27 cellular contexts compared by ENCODE assay signal in genomic region chr18:22538463-22538862, GRCh38.
DNase-seq lines count a peak whose midpoint lies in the region; ATAC-seq and TF ChIP-seq lines count a peak whose summit lies in the region.
"Had no signal": no experiment of that assay in that cellular context is flagged by ENCODE, and none has a peak within 500 bp of the region (broad histone marks: within the 10 kb centered on the region; RNA-seq: fewer than 3 reads in every experiment).

No MANE protein-coding gene starts in this region.

- no peaks in the 10 kb centered on the region for H3K79me2 ChIP-seq in GM23338 (replicated peaks; ENCODE audit: insufficient read depth)

- TF ChIP-seq CTCF in GM23338 (conservative IDR thresholded peaks at IDR 0.05; ENCODE audit: low read depth in 2 of 2) (no peak), Caco-2 (IDR thresholded peaks at IDR 0.05; ENCODE audit: insufficient read depth in 1 of 2, low read depth in 1 of 2, low read length in 1 of 2, severe bottlenecking in 1 of 2, unreplicated experiment in 1 of 2) (no peak), type B pancreatic cell (conservative IDR thresholded peaks at IDR 0.05) (no peak), GM10248 (IDR thresholded peaks at IDR 0.05; ENCODE audit: control extremely low read depth, extremely low read depth, low read depth, missing control alignments) (no peak)

- H3K9me2 ChIP-seq in GM23338 (ENCODE audit: insufficient read depth): peaks cover 5% of the 10 kb centered on the region; the same call in 1 of the 2 replicates

- H3K9me3 ChIP-seq in Caco-2: no peaks in the 10 kb centered on the region
- H3K9me3 ChIP-seq: HAP-1 had no signal

- H3K36me3 Mint-ChIP-seq in GM23338 (ENCODE audit: low read depth) (no peaks in the 10 kb centered on the region), Caco-2 (ENCODE audit: insufficient read depth, unreplicated experiment) (no peaks in the 10 kb centered on the region), type B pancreatic cell (no peaks in the 10 kb centered on the region)
- H3K36me3 Mint-ChIP-seq: CD4-positive, CD25-positive, alpha-beta regulatory T cell; IgD-negative memory B cell; neural progenitor cell; WTC11 had no signal

- peaks cover 3% of the 10 kb centered on the region; the same call in 2 of the 3 replicates for H3K9me3 Mint-ChIP-seq in GM23338
- H3K9me3 Mint-ChIP-seq in Caco-2 (ENCODE audit: unreplicated experiment): no peaks in the 10 kb centered on the region
- H3K9me3 Mint-ChIP-seq in type B pancreatic cell: peaks cover 9% of the 10 kb centered on the region

- H3K36me3 ChIP-seq in GM23338 (ENCODE audit: insufficient read depth) (no peaks in the 10 kb centered on the region), Caco-2 (ENCODE audit: control insufficient read depth, insufficient read depth, low read length) (no peaks in the 10 kb centered on the region)
- H3K36me3 ChIP-seq: HAP-1, neural progenitor cell had no signal

- H3K4me3 Mint-ChIP-seq in GM23338 (no peak overlapping the region), Caco-2 (ENCODE audit: unreplicated experiment) (no peak overlapping the region), type B pancreatic cell (no peak overlapping the region)
- H3K4me3 Mint-ChIP-seq: activated T-cell treated with anti-CD3 and anti-CD28 coated beads, Interleukin-2, amount 50 U/mL, for 72 hours; CD4-positive, CD25-positive, alpha-beta regulatory T cell; IgD-negative memory B cell; neural progenitor cell; WTC11 had no signal

- no peak overlapping the region for H3K27ac Mint-ChIP-seq in GM23338
- H3K27ac Mint-ChIP-seq in Caco-2 (ENCODE audit: unreplicated experiment): no peak overlapping the region
- H3K27ac Mint-ChIP-seq in type B pancreatic cell: no peak overlapping the region
- H3K27ac Mint-ChIP-seq: activated T-cell treated with anti-CD3 and anti-CD28 coated beads, Interleukin-2, amount 50 U/mL, for 72 hours; CD4-positive, CD25-positive, alpha-beta regulatory T cell; IgD-negative memory B cell; neural progenitor cell; WTC11 had no signal

- no peaks in the 10 kb centered on the region for H3F3A ChIP-seq in GM23338 (replicated peaks; ENCODE audit: low read depth)

- H3K4me1 ChIP-seq in GM23338 (ENCODE audit: insufficient read depth) (no peaks in the 10 kb centered on the region), Caco-2 (no peaks in the 10 kb centered on the region)
- H3K4me1 ChIP-seq: HAP-1 had no signal

- H3K4me1 Mint-ChIP-seq in GM23338 (no peaks in the 10 kb centered on the region; the same call in 2 of the 3 replicates), Caco-2 (ENCODE audit: low read depth, unreplicated experiment) (no peaks in the 10 kb centered on the region), type B pancreatic cell (ENCODE audit: unreplicated experiment) (no peaks in the 10 kb centered on the region)
- H3K4me1 Mint-ChIP-seq: CD4-positive, CD25-positive, alpha-beta regulatory T cell; IgD-negative memory B cell; WTC11 had no signal

- CTCF ChIA-PET in Caco-2 (lab: Charles Lee) (no interaction called here), GM10248 (lab: Yijun Ruan, JAX) (no interaction called here)

- H3K27me3 ChIP-seq in GM23338 (ENCODE audit: insufficient read depth): no peaks in the 10 kb centered on the region
- no peaks in the 10 kb centered on the region for H3K27me3 ChIP-seq in Caco-2 (replicated peaks; ENCODE audit: control insufficient read depth, insufficient read depth, low read length)
- H3K27me3 ChIP-seq: neural progenitor cell had no signal

- H3K4me2 ChIP-seq in GM23338: no peak overlapping the region
- H3K4me2 ChIP-seq: neural progenitor cell had no signal

- H3K4me3 ChIP-seq in GM23338 (no peak overlapping the region), Caco-2 (ENCODE audit: low read depth, low read length) (no peak overlapping the region)
- H3K4me3 ChIP-seq: HAP-1, neural progenitor cell had no signal

- no peaks in the 10 kb centered on the region for H4K20me1 ChIP-seq in GM23338 (replicated peaks; ENCODE audit: insufficient read depth)

- ATAC-seq in GM23338 (no peak), Right ventricle myocardium superior (ENCODE audit: poor library complexity) (peak; percentile 67), sciatic nerve (peak; percentile 95), GM18867 (IDR thresholded peaks at IDR 0.05; ENCODE audit: unreplicated experiment) (no peak)
- ATAC-seq: activated T-cell treated with anti-CD3 and anti-CD28 coated beads, Interleukin-2, amount 50 U/mL, for 72 hours; left colon; PC-3; WTC11 had no signal

- POLR2A ChIA-PET in Caco-2 (lab: Charles Lee): no interaction called here
- POLR2A ChIA-PET in GM10248 (lab: Yijun Ruan, JAX): no interaction called here

- H2AFZ ChIP-seq in GM23338: peak overlapping the region; percentile 32; the same call in 1 of the 2 replicates
- H2AFZ ChIP-seq: neural progenitor cell had no signal

- no peaks in the 10 kb centered on the region for H3K27me3 Mint-ChIP-seq in GM23338 (ENCODE audit: insufficient read depth, low read depth, poor library complexity)
- H3K27me3 Mint-ChIP-seq in Caco-2 (ENCODE audit: insufficient read depth, unreplicated experiment): no peaks in the 10 kb centered on the region
- no peaks in the 10 kb centered on the region for H3K27me3 Mint-ChIP-seq in type B pancreatic cell
- H3K27me3 Mint-ChIP-seq: CD4-positive, CD25-positive, alpha-beta regulatory T cell had no signal

- H3K27ac ChIP-seq in GM23338 (ENCODE audit: low read depth): no peak overlapping the region
- H3K27ac ChIP-seq: neural progenitor cell had no signal

- no TSS peak for BruUV-seq in Caco-2 (replicated peaks; lab: Mats Ljungman, UMichigan)

- intact Hi-C loops in Right ventricle myocardium superior (cut with DNase I): no loop called here
- intact Hi-C loops in sciatic nerve (cut with DNase I): no loop called here
- intact Hi-C loops in Caco-2 (cut with micrococcal nuclease; ENCODE audit: unreplicated experiment): no loop called here

- DNase-seq in GM23338 (ENCODE audit: low spot score) (no peak), Right ventricle myocardium superior (no peak), sciatic nerve (ENCODE audit: low spot score) (peak; percentile 63), Caco-2 (no peak), type B pancreatic cell (ENCODE audit: extremely low spot score, unreplicated experiment) (no peak), GM10248 (ENCODE audit: extremely low spot score) (no peak)
- DNase-seq: activated CD4-positive, alpha-beta T cell treated with anti-CD3 and anti-CD28 coated beads, Interleukin-2, amount 50 U/mL, for 1 hour; activated naive CD4-positive, alpha-beta T cell treated with Interleukin-2 at 50 U/mL for 16 hours; activated T-cell treated with anti-CD3 and anti-CD28 coated beads, Interleukin-2, amount 50 U/mL, for 72 hours; CD4-positive, CD25-positive, alpha-beta regulatory T cell; effector memory CD4-positive, alpha-beta T cell; foreskin melanocyte; hippocampal formation; left colon; mesenchymal stem cell; NCI-H1694 treated with DMSO at 0.1 percent for 48 hours; NCI-H2171; NCI-H510A; PC-3; SHP77 treated with DMSO at 0.1 percent for 48 hours; stimulated activated naive CD4-positive, alpha-beta T cell treated with Interleukin-2 at 50 U/mL for 16 hours; T1000 had no signal

TF ChIP-seq in GM23338, 12 proteins besides CTCF, POLR2A, EP300 and RAD21 (continues in another document):
- no peak for TF ChIP-seq ZNF114 (CRISPR knock-in tag; IDR thresholded peaks at IDR 0.05)
- TF ChIP-seq POLR2AphosphoS5 (IDR thresholded peaks at IDR 0.05; ENCODE audit: low read depth): no peak
- no peak for TF ChIP-seq EZH2 (IDR thresholded peaks at IDR 0.05; ENCODE audit: low read depth, unreplicated experiment)
- no peak for TF ChIP-seq ZNF331 (CRISPR knock-in tag; IDR thresholded peaks at IDR 0.05; ENCODE audit: low read depth)

Comparison
In these comparisons a context has a peak if more than half of its experiments do, and no peak if none do; other contexts are left out.
1. ATAC-seq: peak in Right ventricle myocardium superior (single experiment) and sciatic nerve (single experiment); none in GM23338 (single experiment) and GM18867 (single experiment).